ENCODE assay signal across 33 cellular contexts in the genomic region with DNA sequence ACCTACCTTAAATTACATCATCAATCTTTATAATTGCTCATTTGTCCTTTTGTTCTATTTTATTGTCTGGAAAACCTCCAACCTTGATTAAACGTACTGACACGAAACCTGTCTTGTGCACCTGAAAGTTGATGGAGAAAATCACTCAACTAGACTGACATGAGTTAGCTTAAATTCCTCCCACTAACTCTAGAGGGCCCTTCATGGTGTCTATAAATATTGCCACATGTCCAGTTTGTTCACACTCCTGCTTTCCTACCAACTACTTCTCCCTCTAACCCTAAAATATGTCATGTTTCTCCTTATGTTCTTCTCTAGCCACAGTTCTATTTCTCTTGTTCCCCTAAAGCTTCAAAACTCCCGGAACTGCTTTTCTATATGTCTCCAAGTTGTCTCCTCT. TPM values are rescaled to one million over a fixed set of nuclear protein-coding genes. Genes with fewer than 3 reads are reported as not detected.
DNase-seq lines count a peak whose midpoint lies in the region; ATAC-seq, FAIRE-seq and TF ChIP-seq lines count a peak whose summit lies in the region.
"Had no signal": no experiment of that assay in that cellular context is flagged by ENCODE, and none has a peak within 500 bp of the region (broad histone marks: within the 10 kb centered on the region; RNA-seq: fewer than 3 reads in every experiment).

No MANE protein-coding gene starts in this region.

- FAIRE-seq in bronchial epithelial cell (lab: Jason Lieb, UNC) = no peak
- FAIRE-seq: H54, islet of Langerhans had no signal

- TF ChIP-seq POLR2A in GM18505 (IDR thresholded peaks at IDR 0.05; ENCODE audit: borderline replicate concordance, extremely low read depth, insufficient read depth, insufficient read length) = no peak

- TF ChIP-seq CTCF in GM12873 (IDR thresholded peaks at IDR 0.05; ENCODE audit: insufficient read depth, low read depth, low read length, missing control alignments) (peak; percentile 22), bronchial epithelial cell (IDR thresholded peaks at IDR 0.05; ENCODE audit: insufficient read depth, low read length, severe bottlenecking) (peak; percentile 2)

- peaks cover 2% of the 10 kb centered on the region for H3K36me3 Mint-ChIP-seq in activated naive CD8-positive, alpha-beta T cell treated with anti-CD3 and anti-CD28 coated beads for 36 hours
- H3K36me3 Mint-ChIP-seq: mesothelial cell of epicardium had no signal

- ATAC-seq in GM21717 (IDR thresholded peaks at IDR 0.05; ENCODE audit: unreplicated experiment) = peak; percentile 36
- no peak for ATAC-seq in GM18505 (IDR thresholded peaks at IDR 0.05; ENCODE audit: unreplicated experiment)
- ATAC-seq: activated T-cell treated with anti-CD3 and anti-CD28 coated beads, Interleukin-2, amount 50 U/mL, for 4 hours; body of pancreas; naive thymus-derived CD8-positive, alpha-beta T cell; psoas muscle had no signal

- H3K4me3 ChIP-seq in bronchial epithelial cell (ENCODE audit: low read depth, low read length) = no peak overlapping the region
- H3K4me3 ChIP-seq: adrenal gland, body of pancreas, left ventricle myocardium inferior, psoas muscle, testis, uterus had no signal

- H3K4me1 Mint-ChIP-seq in activated naive CD8-positive, alpha-beta T cell treated with anti-CD3 and anti-CD28 coated beads for 36 hours = no peaks in the 10 kb centered on the region
- H3K4me1 Mint-ChIP-seq: mesothelial cell of epicardium; naive thymus-derived CD8-positive, alpha-beta T cell had no signal

- H3K4me3 Mint-ChIP-seq in activated naive CD8-positive, alpha-beta T cell treated with anti-CD3 and anti-CD28 coated beads for 36 hours = no peak overlapping the region
- H3K4me3 Mint-ChIP-seq: activated T-cell treated with anti-CD3 and anti-CD28 coated beads, Interleukin-2, amount 50 U/mL, for 4 hours; mesothelial cell of epicardium; naive thymus-derived CD8-positive, alpha-beta T cell had no signal

- no peaks in the 10 kb centered on the region for H3K36me3 ChIP-seq in bronchial epithelial cell (ENCODE audit: control insufficient read depth, insufficient read depth, low read length)
- H3K36me3 ChIP-seq: adrenal gland, left ventricle myocardium inferior, uterus had no signal

- H3K27ac Mint-ChIP-seq in activated naive CD8-positive, alpha-beta T cell treated with anti-CD3 and anti-CD28 coated beads for 36 hours = no peak overlapping the region
- H3K27ac Mint-ChIP-seq: mesothelial cell of epicardium; naive thymus-derived CD8-positive, alpha-beta T cell had no signal

- peaks cover 23% of the 10 kb centered on the region for H3K9me3 Mint-ChIP-seq in activated naive CD8-positive, alpha-beta T cell treated with anti-CD3 and anti-CD28 coated beads for 36 hours

- DNase-seq in NAMALWA (ENCODE audit: low spot score) = peak; percentile 15
- no peak for DNase-seq in bronchial epithelial cell (ENCODE audit: low read depth)
- no peak for DNase-seq in NK-92 (lab: John Stamatoyannopoulos, UW; ENCODE audit: unreplicated experiment)
- no peak for DNase-seq in stimulated activated CD4-positive, alpha-beta T cell treated with anti-CD3 and anti-CD28 coated beads, Interleukin-2, amount 100 ng/mL, for 48 hours
- DNase-seq in activated naive CD8-positive, alpha-beta T cell treated with anti-CD3 and anti-CD28 coated beads for 36 hours = no peak
- DNase-seq: activated CD4-positive, alpha-beta T cell treated with anti-CD3 and anti-CD28 coated beads for 48 hours; activated CD8-positive, alpha-beta memory T cell treated with anti-CD3 and anti-CD28 coated beads for 24 hours; activated naive CD4-positive, alpha-beta T cell; activated T-cell treated with anti-CD3 and anti-CD28 coated beads, Interleukin-2, amount 50 U/mL, for 4 hours; adrenal gland; body of pancreas; C1 segment of cervical spinal cord; Caco-2; DND-41; KG1; left ventricle myocardium inferior; naive thymus-derived CD8-positive, alpha-beta T cell; NCI-H1048; NCI-H187; NCI-H2171; NCI-H510A treated with DMSO at 0.1 percent for 48 hours; nucleus accumbens; psoas muscle; stimulated activated CD4-positive, alpha-beta T cell treated with anti-CD3 and anti-CD28 coated beads, Interleukin-15, amount 100 ng/mL, for 24 hours; stimulated activated naive CD4-positive, alpha-beta T cell; testis; uterus had no signal

- H3K27me3 ChIP-seq in bronchial epithelial cell (ENCODE audit: control insufficient read depth, insufficient read depth, low read length) = no peaks in the 10 kb centered on the region
- H3K27me3 ChIP-seq: adrenal gland, body of pancreas, testis, uterus had no signal

- no peaks in the 10 kb centered on the region for H3K27me3 Mint-ChIP-seq in activated naive CD8-positive, alpha-beta T cell treated with anti-CD3 and anti-CD28 coated beads for 36 hours

RNA-seq across cellular contexts. Expression of a gene that starts 59.8 kb away (rescaled TPM):
- total RNA-seq in bronchial epithelial cell = under 0.01 and 0.26 TPM in 2 replicates
- 10 to 100 TPM; 25.6 to 26.8 TPM for total RNA-seq in activated naive CD8-positive, alpha-beta T cell treated with anti-CD3 and anti-CD28 coated beads for 36 hours
- total RNA-seq: psoas muscle had no signal

Comparison
In these comparisons a context has a peak if more than half of its experiments do, and no peak if none do; other contexts are left out.
1. RNA of a gene that starts 59.8 kb away (total RNA-seq): 25.6 to 26.8 TPM in activated naive CD8-positive, alpha-beta T cell treated with anti-CD3 and anti-CD28 coated beads for 36 hours; under 0.01 to 0.26 TPM in bronchial epithelial cell; every median in the first group is over 10 times any median in the second.